11 cellular contexts compared by ENCODE assay signal in genomic region chr22:42946551-42947198, GRCh38.
DNase-seq lines count a peak whose midpoint lies in the region; ATAC-seq, FAIRE-seq and TF ChIP-seq lines count a peak whose summit lies in the region.
"Had no signal": no experiment of that assay in that cellular context is flagged by ENCODE, and none has a peak within 500 bp of the region (broad histone marks: within the 10 kb centered on the region; RNA-seq: fewer than 3 reads in every experiment).

No MANE protein-coding gene starts in this region.

- peaks cover 27% of the 10 kb centered on the region in 2 experiments for H3K4me1 ChIP-seq in neutrophil (ENCODE audit: control insufficient read depth in 1 of 2, insufficient read depth in 1 of 2, low read depth in 1 of 2, low read length in 1 of 2)

- intact Hi-C loops in dendritic cell treated with granulocyte-macrophage colony-stimulating factor and Interleukin-4, amounts not matched to agents 40 ng/mL and 50 ng/mL, for 4 days (cut with micrococcal nuclease): no loop called here

- peaks cover 49% of the 10 kb centered on the region for H3K4me1 Mint-ChIP-seq in dendritic cell treated with granulocyte-macrophage colony-stimulating factor and Interleukin-4, amounts not matched to agents 40 ng/mL and 50 ng/mL, for 4 days (ENCODE audit: low read depth)

- H3K27me3 ChIP-seq in neutrophil: no peaks in the 10 kb centered on the region
- H3K27me3 ChIP-seq: left lung had no signal

- H3K27ac ChIP-seq in C4-2B: peak overlapping the region; percentile 53
- peak overlapping the region; percentile 77 for H3K27ac ChIP-seq in neutrophil

- H3K4me3 ChIP-seq in neutrophil (ENCODE audit: low read depth in 1 of 2, low read length in 1 of 2): peak overlapping the region in 1 of 2 experiments; percentile 7
- H3K4me3 ChIP-seq: left lung had no signal

- H3K27me3 Mint-ChIP-seq in dendritic cell treated with granulocyte-macrophage colony-stimulating factor and Interleukin-4, amounts not matched to agents 40 ng/mL and 50 ng/mL, for 4 days: no peaks in the 10 kb centered on the region
- H3K27me3 Mint-ChIP-seq: activated CD8-positive, alpha-beta T cell treated with anti-CD3 and anti-CD28 coated beads for 36 hours; stimulated activated naive B cell treated with anti-CD40 and anti-IgM and Interleukin-4, amounts not matched to agents 10 μg/mL and 1 μg/mL and 100 μg/mL, for 72 hours had no signal

- no peaks in the 10 kb centered on the region for H3K9me3 Mint-ChIP-seq in dendritic cell treated with granulocyte-macrophage colony-stimulating factor and Interleukin-4, amounts not matched to agents 40 ng/mL and 50 ng/mL, for 4 days
- H3K9me3 Mint-ChIP-seq: activated CD8-positive, alpha-beta T cell treated with anti-CD3 and anti-CD28 coated beads for 36 hours; stimulated activated naive B cell treated with anti-CD40 and anti-IgM and Interleukin-4, amounts not matched to agents 10 μg/mL and 1 μg/mL and 100 μg/mL, for 72 hours had no signal

- no peak overlapping the region for H3K4me3 Mint-ChIP-seq in dendritic cell treated with granulocyte-macrophage colony-stimulating factor and Interleukin-4, amounts not matched to agents 40 ng/mL and 50 ng/mL, for 4 days
- H3K4me3 Mint-ChIP-seq: activated CD8-positive, alpha-beta T cell treated with anti-CD3 and anti-CD28 coated beads for 36 hours; stimulated activated naive B cell treated with anti-CD40 and anti-IgM and Interleukin-4, amounts not matched to agents 10 μg/mL and 1 μg/mL and 100 μg/mL, for 72 hours had no signal

- peak overlapping the region; percentile 2 for H3K27ac Mint-ChIP-seq in dendritic cell treated with granulocyte-macrophage colony-stimulating factor and Interleukin-4, amounts not matched to agents 40 ng/mL and 50 ng/mL, for 4 days
- H3K27ac Mint-ChIP-seq: activated CD8-positive, alpha-beta T cell treated with anti-CD3 and anti-CD28 coated beads for 36 hours had no signal

- no peaks in the 10 kb centered on the region for H3K36me3 ChIP-seq in neutrophil
- H3K36me3 ChIP-seq: left lung had no signal

- TF ChIP-seq POLR2A in H54 (IDR thresholded peaks at IDR 0.05; ENCODE audit: low read depth, low read length): no peak

- peaks cover 58% of the 10 kb centered on the region for H3K36me3 Mint-ChIP-seq in dendritic cell treated with granulocyte-macrophage colony-stimulating factor and Interleukin-4, amounts not matched to agents 40 ng/mL and 50 ng/mL, for 4 days (ENCODE audit: low read depth)

- no peaks in the 10 kb centered on the region for H3K9me3 ChIP-seq in neutrophil
- H3K9me3 ChIP-seq: left lung had no signal

- DNase-seq in NCI-H524 (lab: John Stamatoyannopoulos, UW) (peak; percentile 74 to 91), NCI-H446 (lab: John Stamatoyannopoulos, UW) (no peak), DMS153 (lab: John Stamatoyannopoulos, UW) (no peak), H54 (ENCODE audit: insufficient read length, low spot score) (no peak)
- DNase-seq: left lung; stimulated activated naive B cell treated with anti-CD40 and anti-IgM and Interleukin-4, amounts not matched to agents 10 μg/mL and 1 μg/mL and 100 μg/mL, for 72 hours had no signal

- ATAC-seq in HG03432 (IDR thresholded peaks at IDR 0.05; ENCODE audit: unreplicated experiment): no peak
- ATAC-seq: stimulated activated naive B cell treated with anti-CD40 and anti-IgM and Interleukin-4, amounts not matched to agents 10 μg/mL and 1 μg/mL and 100 μg/mL, for 72 hours had no signal

- no peak for FAIRE-seq in H54 (lab: Jason Lieb, UNC)

- TF ChIP-seq CTCF in C4-2B (conservative IDR thresholded peaks at IDR 0.05) (no peak), neutrophil (IDR thresholded peaks at IDR 0.05) (no peak)

Comparison
In these comparisons a context has a peak if more than half of its experiments do, and no peak if none do; other contexts are left out.
1. DNase-seq: peak in NCI-H524 (2 of 2); none in NCI-H446 (0 of 2), DMS153 (single experiment) and H54 (single experiment).